Comparison of ENCODE assay signal across 8 cellular contexts in the genomic region with DNA sequence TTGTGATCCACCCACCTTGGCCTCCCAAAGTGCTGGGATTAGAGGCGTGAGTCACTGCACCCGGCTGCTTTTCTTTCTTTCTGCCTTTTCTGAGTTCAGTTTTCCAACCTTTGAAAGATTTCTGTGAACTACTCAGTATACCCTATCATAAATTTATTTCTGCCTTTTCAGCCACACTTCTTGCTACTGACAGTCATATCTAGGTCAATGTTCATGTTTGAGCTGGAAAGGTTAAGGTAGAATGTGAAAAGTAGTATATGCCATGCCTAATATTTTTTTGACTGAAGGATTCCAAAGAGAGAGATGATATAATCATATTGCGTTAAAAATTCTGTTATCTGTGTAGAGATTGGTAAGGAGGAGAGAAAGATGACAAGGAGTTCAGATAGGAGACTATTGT.
"Had no signal": no experiment of that assay in that cellular context is flagged by ENCODE, and none has a peak within 500 bp of the region (broad histone marks: within the 10 kb centered on the region; RNA-seq: fewer than 3 reads in every experiment).

No MANE protein-coding gene starts in this region.

- ATAC-seq: GM23338, HCT116 had no signal

- DNase-seq: GM23248, GOT3, H7, H9, HCEC 1CT, HFFc6 had no signal
